Comparison of ENCODE assay signal across 37 cellular contexts in the genomic region with DNA sequence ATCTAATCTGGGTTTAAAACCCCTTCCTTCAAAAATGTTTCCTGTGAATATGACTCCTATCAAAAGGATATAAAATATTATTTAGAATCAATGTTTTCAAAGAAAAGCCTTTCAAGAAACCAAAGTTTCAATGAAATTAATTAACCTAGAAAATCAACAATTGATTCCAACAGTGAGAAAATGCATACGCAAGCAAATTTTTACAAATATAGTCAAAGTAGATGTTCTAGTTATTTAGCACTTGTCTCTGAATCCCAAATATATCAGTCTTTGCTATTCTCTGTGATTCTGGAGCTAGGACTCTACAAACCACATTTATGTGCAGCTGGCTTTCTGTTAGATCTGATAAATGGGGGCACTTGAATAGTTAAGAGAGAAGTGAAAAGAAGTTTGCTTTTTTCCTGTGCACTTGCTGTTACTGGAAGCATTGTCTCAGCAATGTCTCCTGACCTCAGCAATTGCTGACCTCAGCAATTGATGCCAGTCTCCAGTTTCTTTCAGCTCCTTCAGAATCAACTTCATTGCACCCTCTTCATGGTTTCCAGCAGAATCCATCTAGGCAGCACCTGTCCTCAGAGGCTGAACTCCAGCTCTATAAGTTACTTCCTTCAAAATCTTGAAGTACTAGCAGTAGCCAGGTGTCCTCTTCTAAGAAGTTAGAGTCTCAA.
"Had no signal": no experiment of that assay in that cellular context is flagged by ENCODE, and none has a peak within 500 bp of the region (broad histone marks: within the 10 kb centered on the region; RNA-seq: fewer than 3 reads in every experiment).

No MANE protein-coding gene starts in this region.

- H3K4me3 ChIP-seq: ascending aorta, cardiac muscle cell, colonic mucosa had no signal

- FAIRE-seq: bronchial epithelial cell, TTC549 had no signal

- H3K4me3 Mint-ChIP-seq: activated B cell treated with CpG ODN at 0.5 μM for 24 hours; activated CD4-positive, alpha-beta memory T cell treated with anti-CD3 and anti-CD28 coated beads for 36 hours; activated CD4-positive, alpha-beta T cell treated with anti-CD3 and anti-CD28 coated beads, Interleukin-2, amount 10 ng/mL, durations not matched to agents 24 days and 14 days; activated CD8-positive, alpha-beta T cell treated with anti-CD3 and anti-CD28 coated beads for 36 hours; activated naive CD4-positive, alpha-beta T cell treated with anti-CD3 and anti-CD28 coated beads, Interleukin-2, amount 10 ng/mL, durations not matched to agents 7 days and 5 days; activated naive CD4-positive, alpha-beta T cell treated with anti-CD3 and anti-CD28 coated beads, Interleukin-2, amount 50 U/mL, for 24 hours; activated naive CD8-positive, alpha-beta T cell; activated naive CD8-positive, alpha-beta T cell treated with anti-CD3 and anti-CD28 coated beads, Interleukin-2, amount 10 ng/mL, durations not matched to agents 7 days and 5 days; activated naive CD8-positive, alpha-beta T cell treated with anti-CD3 and anti-CD28 coated beads, Interleukin-2, amount 50 U/mL, for 24 hours; activated T-cell treated with anti-CD3 and anti-CD28 coated beads, Interleukin-2, amount 50 U/mL, for 4 hours; activated T-cell treated with anti-CD3 and anti-CD28 coated beads, Interleukin-2, amount 50 U/mL, for 72 hours; brain; central memory CD8-positive, alpha-beta T cell; T-helper 2 cell treated with Interferon-gamma antibody and Interleukin-4, amounts not matched to agents 5 μg/mL and 100 μg/mL, for 36 hours had no signal

- ATAC-seq: activated CD8-positive, alpha-beta T cell treated with anti-CD3 and anti-CD28 coated beads for 36 hours; activated naive CD8-positive, alpha-beta T cell treated with anti-CD3 and anti-CD28 coated beads, Interleukin-2, amount 50 U/mL, for 24 hours; activated T-cell treated with anti-CD3 and anti-CD28 coated beads, Interleukin-2, amount 50 U/mL, for 4 hours; activated T-cell treated with anti-CD3 and anti-CD28 coated beads, Interleukin-2, amount 50 U/mL, for 72 hours had no signal

- H3K4me1 ChIP-seq: ascending aorta, colonic mucosa had no signal

- H3K36me3 ChIP-seq: ascending aorta, cardiac muscle cell, colonic mucosa had no signal

- H3K27ac Mint-ChIP-seq: activated B cell treated with CpG ODN at 0.5 μM for 24 hours; activated CD4-positive, alpha-beta memory T cell treated with anti-CD3 and anti-CD28 coated beads for 36 hours; activated CD4-positive, alpha-beta T cell treated with anti-CD3 and anti-CD28 coated beads, Interleukin-2, amount 10 ng/mL, durations not matched to agents 24 days and 14 days; activated CD8-positive, alpha-beta T cell treated with anti-CD3 and anti-CD28 coated beads for 36 hours; activated naive CD4-positive, alpha-beta T cell treated with anti-CD3 and anti-CD28 coated beads, Interleukin-2, amount 10 ng/mL, durations not matched to agents 7 days and 5 days; activated naive CD4-positive, alpha-beta T cell treated with anti-CD3 and anti-CD28 coated beads, Interleukin-2, amount 50 U/mL, for 24 hours; activated naive CD8-positive, alpha-beta T cell; activated naive CD8-positive, alpha-beta T cell treated with anti-CD3 and anti-CD28 coated beads, Interleukin-2, amount 10 ng/mL, durations not matched to agents 7 days and 5 days; activated naive CD8-positive, alpha-beta T cell treated with anti-CD3 and anti-CD28 coated beads, Interleukin-2, amount 50 U/mL, for 24 hours; activated T-cell treated with anti-CD3 and anti-CD28 coated beads, Interleukin-2, amount 50 U/mL, for 72 hours; activated T-helper 2 cell treated with anti-CD3 and anti-CD28 coated beads, Interferon-gamma antibody, Interleukin-2, Interleukin-4, amounts not matched to agents 10 μg/mL and 5 μg/mL and 100 μg/mL, durations not matched to agents 14 hours and 24 hours and 36 hours; brain; T-helper 2 cell treated with Interferon-gamma antibody and Interleukin-4, amounts not matched to agents 5 μg/mL and 100 μg/mL, for 36 hours had no signal

- H3K27me3 ChIP-seq: ascending aorta, cardiac muscle cell, colonic mucosa had no signal

- H3K4me1 Mint-ChIP-seq: activated B cell treated with CpG ODN at 0.5 μM for 24 hours; activated CD4-positive, alpha-beta T cell treated with anti-CD3 and anti-CD28 coated beads, Interleukin-2, amount 10 ng/mL, durations not matched to agents 24 days and 14 days; activated naive CD4-positive, alpha-beta T cell treated with anti-CD3 and anti-CD28 coated beads, Interleukin-2, amount 10 ng/mL, durations not matched to agents 7 days and 5 days; activated naive CD4-positive, alpha-beta T cell treated with anti-CD3 and anti-CD28 coated beads, Interleukin-2, amount 50 U/mL, for 24 hours; activated naive CD8-positive, alpha-beta T cell treated with anti-CD3 and anti-CD28 coated beads, Interleukin-2, amount 10 ng/mL, durations not matched to agents 7 days and 5 days; activated naive CD8-positive, alpha-beta T cell treated with anti-CD3 and anti-CD28 coated beads, Interleukin-2, amount 50 U/mL, for 24 hours; brain; central memory CD8-positive, alpha-beta T cell had no signal

- DNase-seq: activated B cell treated with CpG ODN at 0.5 μM for 24 hours; activated CD4-positive, alpha-beta memory T cell treated with anti-CD3 and anti-CD28 coated beads for 36 hours; activated CD4-positive, alpha-beta T cell treated with anti-CD3 and anti-CD28 coated beads for 4 hours; activated CD4-positive, alpha-beta T cell treated with anti-CD3 and anti-CD28 coated beads, Interleukin-2, amount 10 ng/mL, durations not matched to agents 24 days and 14 days; activated CD4-positive, alpha-beta T cell treated with anti-CD3 and anti-CD28 coated beads, Interleukin-2, amount 50 U/mL, for 1 hour; activated CD4-positive, alpha-beta T cell treated with anti-CD3 and anti-CD28 coated beads, Interleukin-2, amount 50 U/mL, for 4 hours; activated CD4-positive, CD25-positive, alpha-beta regulatory T cell treated with anti-CD3 and anti-CD28 coated beads, Interleukin-2, amount 50 U/mL, for 72 hours; activated CD8-positive, alpha-beta memory T cell treated with anti-CD3 and anti-CD28 coated beads, Interleukin-2, amount 50 U/mL, for 4 hours; activated CD8-positive, alpha-beta T cell treated with anti-CD3 and anti-CD28 coated beads for 36 hours; activated effector memory CD4-positive, alpha-beta T cell treated with Interleukin-2 at 50 U/mL for 16 hours; activated gamma-delta T cell; activated naive CD4-positive, alpha-beta T cell treated with anti-CD3 and anti-CD28 coated beads, Interleukin-2, amount 10 ng/mL, durations not matched to agents 7 days and 5 days; activated naive CD4-positive, alpha-beta T cell treated with Interleukin-2 at 50 U/mL for 16 hours; activated naive CD8-positive, alpha-beta T cell treated with anti-CD3 and anti-CD28 coated beads, Interleukin-2, amount 10 ng/mL, durations not matched to agents 7 days and 5 days; activated naive CD8-positive, alpha-beta T cell treated with anti-CD3 and anti-CD28 coated beads, Interleukin-2, amount 50 U/mL, for 24 hours; activated T-cell treated with anti-CD3 and anti-CD28 coated beads for 4 hours; activated T-cell treated with anti-CD3 and anti-CD28 coated beads, Interleukin-2, amount 50 U/mL, for 1 hour; activated T-cell treated with anti-CD3 and anti-CD28 coated beads, Interleukin-2, amount 50 U/mL, for 4 hours; activated T-cell treated with anti-CD3 and anti-CD28 coated beads, Interleukin-2, amount 50 U/mL, for 72 hours; amygdala; anterior cingulate cortex; caudate nucleus; cerebellar nuclear complex; colonic mucosa; T-helper 2 cell; T-helper 9 cell had no signal

- H3K27ac ChIP-seq: ascending aorta, cardiac muscle cell, colonic mucosa, VCaP had no signal

- H3K27me3 Mint-ChIP-seq: activated B cell treated with CpG ODN at 0.5 μM for 24 hours; activated CD4-positive, alpha-beta memory T cell treated with anti-CD3 and anti-CD28 coated beads for 36 hours; activated CD4-positive, alpha-beta T cell treated with anti-CD3 and anti-CD28 coated beads, Interleukin-2, amount 10 ng/mL, durations not matched to agents 24 days and 14 days; activated CD8-positive, alpha-beta T cell treated with anti-CD3 and anti-CD28 coated beads for 36 hours; activated naive CD4-positive, alpha-beta T cell treated with anti-CD3 and anti-CD28 coated beads, Interleukin-2, amount 10 ng/mL, durations not matched to agents 7 days and 5 days; activated naive CD8-positive, alpha-beta T cell treated with anti-CD3 and anti-CD28 coated beads, Interleukin-2, amount 10 ng/mL, durations not matched to agents 7 days and 5 days; activated naive CD8-positive, alpha-beta T cell treated with anti-CD3 and anti-CD28 coated beads, Interleukin-2, amount 50 U/mL, for 24 hours; brain; central memory CD8-positive, alpha-beta T cell had no signal

- H3K9me3 ChIP-seq: ascending aorta, colonic mucosa had no signal

- H3K36me3 Mint-ChIP-seq: activated CD4-positive, alpha-beta memory T cell treated with anti-CD3 and anti-CD28 coated beads for 36 hours; activated naive CD4-positive, alpha-beta T cell treated with anti-CD3 and anti-CD28 coated beads, Interleukin-2, amount 10 ng/mL, durations not matched to agents 7 days and 5 days; activated naive CD8-positive, alpha-beta T cell treated with anti-CD3 and anti-CD28 coated beads, Interleukin-2, amount 10 ng/mL, durations not matched to agents 7 days and 5 days; brain had no signal

- H3K9me3 Mint-ChIP-seq: activated CD4-positive, alpha-beta T cell treated with anti-CD3 and anti-CD28 coated beads, Interleukin-2, amount 10 ng/mL, durations not matched to agents 24 days and 14 days had no signal
